16 cellular contexts compared by ENCODE assay signal in the genomic region with DNA sequence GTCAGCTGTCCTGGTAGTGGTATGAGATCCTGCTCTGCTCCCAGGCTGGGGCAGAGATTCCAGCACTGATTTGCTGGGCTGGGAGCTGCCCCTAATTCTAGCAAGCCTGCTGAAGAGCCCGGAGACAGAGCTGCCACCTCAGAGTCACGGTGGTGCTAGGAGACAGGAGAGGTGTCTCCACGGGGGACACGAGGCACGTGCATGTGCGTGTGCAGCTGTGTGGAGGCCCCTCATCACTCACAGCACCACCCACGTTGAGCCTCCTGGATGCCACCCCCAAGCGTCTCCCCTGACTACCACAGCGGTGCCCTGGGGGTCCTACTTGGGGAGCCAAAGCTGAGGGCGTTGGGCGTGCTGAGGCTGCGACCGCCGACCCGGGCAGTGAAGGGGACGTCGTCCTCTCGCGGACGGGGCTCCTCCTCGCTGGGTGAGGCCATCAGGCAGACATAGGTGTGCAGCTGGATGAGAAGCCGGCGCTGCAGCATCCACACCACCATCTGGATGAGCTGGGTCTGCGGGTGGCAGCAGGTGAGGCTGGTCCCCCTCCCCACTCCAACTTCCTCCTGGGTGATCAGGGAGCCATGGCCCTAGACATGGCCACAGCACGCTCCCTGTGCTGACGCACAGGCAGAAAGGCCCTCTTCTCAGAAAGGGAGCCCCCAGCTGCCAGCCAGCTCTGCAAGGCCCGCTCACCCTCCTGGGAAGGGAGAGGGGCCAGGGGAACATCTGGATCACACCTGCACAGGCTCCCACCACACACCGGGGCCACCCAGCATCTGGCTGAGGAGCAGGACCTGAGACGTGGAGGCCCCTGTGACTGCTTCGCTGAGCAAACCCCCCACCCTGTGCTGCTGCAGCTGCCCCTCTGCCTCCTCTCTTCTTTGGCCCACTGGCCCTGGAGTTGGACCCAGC. TPM values are rescaled to one million over a fixed set of nuclear protein-coding genes. Genes with fewer than 3 reads are reported as not detected.
DNase-seq lines count a peak whose midpoint lies in the region; ATAC-seq, FAIRE-seq and TF ChIP-seq lines count a peak whose summit lies in the region.
"Had no signal": no experiment of that assay in that cellular context is flagged by ENCODE, and none has a peak within 500 bp of the region (broad histone marks: within the 10 kb centered on the region; RNA-seq: fewer than 3 reads in every experiment).

No MANE protein-coding gene starts in this region.

- BruUV-seq in HepG2 (replicated peaks; lab: Mats Ljungman, UMichigan) = no TSS peak

- intact Hi-C loops in HepG2 (cut with micrococcal nuclease; ENCODE audit: unreplicated experiment) (no loop called here), right lobe of liver (cut with DNase I) (no loop called here)

- DNase-seq in HepG2 (ENCODE audit: low spot score) (no peak), right lobe of liver (no peak), endodermal cell (no peak), NOMO-1 treated with DMSO at 0.1 percent for 48 hours (lab: John Stamatoyannopoulos, UW; ENCODE audit: unreplicated experiment) (no peak), GDM1 (lab: John Stamatoyannopoulos, UW) (no peak)
- no peak for DNase-seq in activated T-cell treated with anti-CD3 and anti-CD28 coated beads, Interleukin-2, amount 50 U/mL, for 72 hours
- DNase-seq: DND-41, GOT3, KG1, NCI-H1436 treated with DMSO at 0.1 percent for 48 hours, NCI-H2029 treated with DMSO at 0.1 percent for 48 hours, NCI-H82 had no signal

- H3K9ac ChIP-seq in HepG2 (ENCODE audit: insufficient read depth, low read depth, low read length) = no peak overlapping the region
- H3K9ac ChIP-seq in endodermal cell (ENCODE audit: extremely low read depth, low read length, poor library complexity, severe bottlenecking) = no peak overlapping the region

- no peaks in the 10 kb centered on the region for H3K79me2 ChIP-seq in HepG2 (ENCODE audit: insufficient read depth, low read length)

- CTCF ChIA-PET in HepG2 (lab: Yijun Ruan, JAX; ENCODE audit: low intra/inter-chr PET ratio, low total read pairs) = no interaction called here

- TF ChIP-seq POLR2A in HepG2 (IDR thresholded peaks at IDR 0.05; ENCODE audit: insufficient read depth in 1 of 2, low read depth in 2 of 2, low read length in 2 of 2) (no peak; a peak in 1 of 4 replicates), right lobe of liver (IDR thresholded peaks at IDR 0.05) (no peak)

- H3K4me3 Mint-ChIP-seq in endodermal cell = no peak overlapping the region
- no peak overlapping the region for H3K4me3 Mint-ChIP-seq in activated T-cell treated with anti-CD3 and anti-CD28 coated beads, Interleukin-2, amount 50 U/mL, for 72 hours

- H3K27ac Mint-ChIP-seq in endodermal cell = peak overlapping the region; percentile 58
- H3K27ac Mint-ChIP-seq in activated T-cell treated with anti-CD3 and anti-CD28 coated beads, Interleukin-2, amount 50 U/mL, for 72 hours = no peak overlapping the region

- ATAC-seq in HepG2 (no peak), right lobe of liver (no peak)
- ATAC-seq in activated T-cell treated with anti-CD3 and anti-CD28 coated beads, Interleukin-2, amount 50 U/mL, for 72 hours (replicated peaks in 1 of 2) = no peak
- ATAC-seq: A549, GM12878 had no signal

- POLR2A ChIA-PET in HepG2 (lab: Yijun Ruan, JAX) = no interaction called here

- TF ChIP-seq EP300 in HepG2 (IDR thresholded peaks at IDR 0.05; ENCODE audit: low read depth in 2 of 2, low read length in 2 of 2) (no peak), HepG2 (CRISPR knock-in tag; IDR thresholded peaks at IDR 0.05; ENCODE audit: borderline replicate concordance) (no peak)

- no peak overlapping the region for H2AFZ ChIP-seq in HepG2 (ENCODE audit: low read length)

- H3K4me3 ChIP-seq in HepG2 (replicated peaks in 1 of 3; ENCODE audit: insufficient read depth in 1 of 3, low read depth in 2 of 3, low read length in 3 of 3) (no peak overlapping the region), right lobe of liver (no peak overlapping the region), endodermal cell (ENCODE audit: low read length) (no peak overlapping the region)
- H3K4me3 ChIP-seq: A549, GM12878 had no signal

- H3K27me3 ChIP-seq in HepG2 (ENCODE audit: control insufficient read depth in 1 of 2, insufficient read depth in 2 of 2, low read length in 2 of 2) (no peaks in the 10 kb centered on the region), right lobe of liver (no peaks in the 10 kb centered on the region), endodermal cell (ENCODE audit: control insufficient read depth, insufficient read depth, low read length, poor library complexity, severe bottlenecking) (no peaks in the 10 kb centered on the region)

- TF ChIP-seq RAD21 in HepG2 (CRISPR knock-in tag; IDR thresholded peaks at IDR 0.05) = no peak

- no peaks in the 10 kb centered on the region for H3K4me1 ChIP-seq in HepG2 (ENCODE audit: insufficient read depth, low read length)
- H3K4me1 ChIP-seq in right lobe of liver = no peaks in the 10 kb centered on the region
- H3K4me1 ChIP-seq in endodermal cell (ENCODE audit: control insufficient read depth, insufficient read depth, low read length) = no peaks in the 10 kb centered on the region

- H3K4me2 ChIP-seq in HepG2 (ENCODE audit: low read depth, low read length) = no peak overlapping the region
- H3K4me2 ChIP-seq: A549 had no signal

- H3K36me3 ChIP-seq in HepG2 (replicated peaks in 1 of 2; ENCODE audit: control insufficient read depth in 1 of 2, insufficient read depth in 2 of 2, low read length in 2 of 2) = peaks cover 21 to 30% of the 10 kb centered on the region in 2 experiments; a peak in 4 of 5 replicates
- peaks cover 0 to 32% (median 4%) of the 10 kb centered on the region in 4 donors for H3K36me3 ChIP-seq in right lobe of liver
- peaks cover 14% of the 10 kb centered on the region for H3K36me3 ChIP-seq in endodermal cell (ENCODE audit: control insufficient read depth, insufficient read depth, low read length)

- TF ChIP-seq CTCF in HepG2 (CRISPR knock-in tag; IDR thresholded peaks at IDR 0.05) = no peak
- TF ChIP-seq CTCF in right lobe of liver (IDR thresholded peaks at IDR 0.05) = no peak
- TF ChIP-seq CTCF in endodermal cell (conservative IDR thresholded peaks at IDR 0.05) = no peak

- H3K9me3 ChIP-seq in HepG2 (ENCODE audit: low read length) (no peaks in the 10 kb centered on the region), right lobe of liver (no peaks in the 10 kb centered on the region), endodermal cell (ENCODE audit: control insufficient read depth, low read length) (no peaks in the 10 kb centered on the region)
- H3K9me3 ChIP-seq: A549 had no signal

- H4K20me1 ChIP-seq in HepG2 (ENCODE audit: insufficient read depth, low read length) = no peaks in the 10 kb centered on the region

- peaks cover 32% of the 10 kb centered on the region for H3K36me3 Mint-ChIP-seq in endodermal cell (ENCODE audit: low read depth)
- peaks cover 2 to 7% of the 10 kb centered on the region in 2 donors for H3K36me3 Mint-ChIP-seq in activated T-cell treated with anti-CD3 and anti-CD28 coated beads, Interleukin-2, amount 50 U/mL, for 72 hours (ENCODE audit: insufficient read depth in 2 of 2)

- H3K27ac ChIP-seq in HepG2 (ENCODE audit: extremely low read length, insufficient read depth, low read length) (no peak overlapping the region), right lobe of liver (no peak overlapping the region), endodermal cell (ENCODE audit: low read depth, low read length) (no peak overlapping the region)
- H3K27ac ChIP-seq: A549, C4-2B had no signal

- no peak for FAIRE-seq in HepG2 (lab: Jason Lieb, UNC)
- FAIRE-seq: A549, G401.6, GM12878 had no signal

- H3K9me3 Mint-ChIP-seq in endodermal cell = no peaks in the 10 kb centered on the region
- H3K9me3 Mint-ChIP-seq in activated T-cell treated with anti-CD3 and anti-CD28 coated beads, Interleukin-2, amount 50 U/mL, for 72 hours = no peaks in the 10 kb centered on the region

- H3K27me3 Mint-ChIP-seq in endodermal cell (ENCODE audit: insufficient read depth) = no peaks in the 10 kb centered on the region
- no peaks in the 10 kb centered on the region for H3K27me3 Mint-ChIP-seq in activated T-cell treated with anti-CD3 and anti-CD28 coated beads, Interleukin-2, amount 50 U/mL, for 72 hours (ENCODE audit: low read depth)

- WGBS in HepG2 (ENCODE audit: low lambda C conversion rate) = 92% methylated on average over 5 of the region's 30 CpGs
- WGBS in right lobe of liver (ENCODE audit: insufficient coverage, low coverage, low lambda C conversion rate, missing lambda C conversion rate) = 60% methylated on average over 1 of the region's 30 CpGs
- WGBS in endodermal cell (ENCODE audit: insufficient coverage in 1 of 2, insufficient read length in 1 of 2), 2 experiments = 93 to 94% methylated on average over 24 to 30 of the region's 30 CpGs

- peaks cover under 1% of the 10 kb centered on the region for H3K4me1 Mint-ChIP-seq in endodermal cell
- H3K4me1 Mint-ChIP-seq in activated T-cell treated with anti-CD3 and anti-CD28 coated beads, Interleukin-2, amount 50 U/mL, for 72 hours (ENCODE audit: low read depth) = peaks cover 7% of the 10 kb centered on the region

- in situ Hi-C loops in HepG2 (cut with HindIII; ENCODE audit: extremely low pct_ligation_motif_present, low pct_unique_long_range_greater_than_20kb) = no loop called here

RNA-seq across cellular contexts. Expression of a gene that starts 11.6 kb away (rescaled TPM):
- total RNA-seq in HepG2 (2016; rRNA removed; fragmentation: Illumina TruSeq; extraction: Trizol) (56.4 and 62.5 TPM in 2 replicates), right lobe of liver (10 to 100 TPM; 20.7 to 76.4 (median 26.9) TPM), endodermal cell (10 to 100 TPM; 59.9 to 62.2 TPM)
- 46.3 and 53.1 TPM in 2 replicates for total RNA-seq in HepG2 (2016; cell fraction: cytosol; rRNA removed; fragmentation: Illumina TruSeq; extraction: Trizol; ENCODE audit: low read depth)
- total RNA-seq in HepG2 (2016; cell fraction: insoluble cytoplasmic fraction; rRNA removed; fragmentation: Illumina TruSeq; extraction: Trizol) = 55.9 and 64.7 TPM in 2 replicates
- 57.4 and 76.0 TPM in 2 replicates for total RNA-seq in HepG2 (2016; cell fraction: membrane; rRNA removed; fragmentation: Illumina TruSeq; extraction: Trizol)
- 33.2 and 35.5 TPM in 2 replicates for total RNA-seq in HepG2 (2016; cell fraction: nucleus; rRNA removed; fragmentation: Illumina TruSeq; extraction: Trizol)
- polyA plus RNA-seq in HepG2 (2011; rRNA removed) = 59.1 and 74.2 TPM in 2 replicates
- polyA plus RNA-seq in HepG2 (2011; cell fraction: cytosol; rRNA removed) = 62.1 and 108 TPM in 2 replicates
- 58.8 and 62.5 TPM in 2 replicates for polyA plus RNA-seq in HepG2 (2011; cell fraction: nucleus; rRNA removed)
- 30.3 and 43.2 TPM in 2 replicates for polyA plus RNA-seq in HepG2 (2012)
- 53.6 and 59.3 TPM in 2 replicates for polyA plus RNA-seq in HepG2 (2016; cell fraction: cytosol; fragmentation: Illumina TruSeq; extraction: Trizol; ENCODE audit: low read depth)
- 53.6 and 58.3 TPM in 2 replicates for polyA plus RNA-seq in HepG2 (2016; cell fraction: insoluble cytoplasmic fraction; fragmentation: Illumina TruSeq; extraction: Trizol; ENCODE audit: low read depth)
- 56.7 and 61.4 TPM in 2 replicates for polyA plus RNA-seq in HepG2 (2016; cell fraction: membrane; fragmentation: Illumina TruSeq; extraction: Trizol; ENCODE audit: low read depth)
- 53.3 and 60.6 TPM in 2 replicates for polyA plus RNA-seq in HepG2 (2016; cell fraction: nucleus; fragmentation: Illumina TruSeq; extraction: Trizol; ENCODE audit: insufficient read depth, low read depth)
- polyA minus RNA-seq in HepG2 (2011; rRNA and poly(A)+ RNA removed; ENCODE audit: low replicate concordance) = 22.4 and 34.8 TPM in 2 replicates
- 27.0 and 35.2 TPM in 2 replicates for polyA minus RNA-seq in HepG2 (2011; cell fraction: cytosol; rRNA and poly(A)+ RNA removed)
- 5.8 and 10.3 TPM in 2 replicates for polyA minus RNA-seq in HepG2 (2011; cell fraction: nucleus; rRNA and poly(A)+ RNA removed)
- 46.4 TPM for polyA plus RNA-seq in endodermal cell (2013, experiment 1 of 2)
- polyA plus RNA-seq in endodermal cell (2013, experiment 2 of 2) = 43.3 TPM
- total RNA-seq in activated T-cell treated with anti-CD3 and anti-CD28 coated beads, Interleukin-2, amount 50 U/mL, for 72 hours = 10 to 100 TPM; 49.6 to 50.5 TPM

RNA-seq across cellular contexts. Expression of a gene that starts 17.2 kb away (rescaled TPM):
- 1.8 and 5.4 TPM in 2 replicates for total RNA-seq in HepG2 (2016; rRNA removed; fragmentation: Illumina TruSeq; extraction: Trizol)
- 0.81 and 1.8 TPM in 2 replicates for total RNA-seq in HepG2 (2016; cell fraction: cytosol; rRNA removed; fragmentation: Illumina TruSeq; extraction: Trizol; ENCODE audit: low read depth)
- 1.4 and 5.9 TPM in 2 replicates for total RNA-seq in HepG2 (2016; cell fraction: insoluble cytoplasmic fraction; rRNA removed; fragmentation: Illumina TruSeq; extraction: Trizol)
- 0.96 and 1.5 TPM in 2 replicates for total RNA-seq in HepG2 (2016; cell fraction: membrane; rRNA removed; fragmentation: Illumina TruSeq; extraction: Trizol)
- 6.4 and 8.4 TPM in 2 replicates for total RNA-seq in HepG2 (2016; cell fraction: nucleus; rRNA removed; fragmentation: Illumina TruSeq; extraction: Trizol)
- 26.9 and 28.1 TPM in 2 replicates for polyA plus RNA-seq in HepG2 (2011; rRNA removed)
- 8.5 and 9.9 TPM in 2 replicates for polyA plus RNA-seq in HepG2 (2011; cell fraction: cytosol; rRNA removed)
- polyA plus RNA-seq in HepG2 (2011; cell fraction: nucleus; rRNA removed) = 199 and 238 TPM in 2 replicates
- 4.3 and 9.2 TPM in 2 replicates for polyA plus RNA-seq in HepG2 (2012)
- 0.72 and 0.88 TPM in 2 replicates for polyA plus RNA-seq in HepG2 (2016; cell fraction: cytosol; fragmentation: Illumina TruSeq; extraction: Trizol; ENCODE audit: low read depth)
- 1.7 and 2.1 TPM in 2 replicates for polyA plus RNA-seq in HepG2 (2016; cell fraction: insoluble cytoplasmic fraction; fragmentation: Illumina TruSeq; extraction: Trizol; ENCODE audit: low read depth)
- polyA plus RNA-seq in HepG2 (2016; cell fraction: membrane; fragmentation: Illumina TruSeq; extraction: Trizol; ENCODE audit: low read depth) = 1.1 and 1.3 TPM in 2 replicates
- 26.0 and 29.9 TPM in 2 replicates for polyA plus RNA-seq in HepG2 (2016; cell fraction: nucleus; fragmentation: Illumina TruSeq; extraction: Trizol; ENCODE audit: insufficient read depth, low read depth)
- polyA minus RNA-seq in HepG2 (2011; rRNA and poly(A)+ RNA removed; ENCODE audit: low replicate concordance) = 10.2 and 17.2 TPM in 2 replicates
- polyA minus RNA-seq in HepG2 (2011; cell fraction: cytosol; rRNA and poly(A)+ RNA removed) = 4.0 and 4.5 TPM in 2 replicates
- 18.3 and 18.5 TPM in 2 replicates for polyA minus RNA-seq in HepG2 (2011; cell fraction: nucleus; rRNA and poly(A)+ RNA removed)
- 10 to 100 TPM in 1 of 6 experiments, 1 to 10 TPM in 5; 5.0 to 14.3 (median 7.1) TPM for total RNA-seq in right lobe of liver
- total RNA-seq in endodermal cell = 10 to 100 TPM; 70.7 to 76.4 TPM
- 44.3 TPM for polyA plus RNA-seq in endodermal cell (2013, experiment 1 of 2)
- polyA plus RNA-seq in endodermal cell (2013, experiment 2 of 2) = 38.2 TPM
- total RNA-seq in activated T-cell treated with anti-CD3 and anti-CD28 coated beads, Interleukin-2, amount 50 U/mL, for 72 hours = under 1 TPM; 0.31 to 0.53 TPM

RNA-seq across cellular contexts. Expression of a gene that starts 36.0 kb away (rescaled TPM):
- total RNA-seq in HepG2 (2016; rRNA removed; fragmentation: Illumina TruSeq; extraction: Trizol) (97.4 and 103 TPM in 2 replicates), right lobe of liver (10 to 100 TPM; 11.7 to 15.9 (median 14.8) TPM), endodermal cell (10 to 100 TPM; 54.2 to 66.4 TPM)
- total RNA-seq in HepG2 (2016; cell fraction: cytosol; rRNA removed; fragmentation: Illumina TruSeq; extraction: Trizol; ENCODE audit: low read depth) = 131 and 159 TPM in 2 replicates
- 98.3 and 99.2 TPM in 2 replicates for total RNA-seq in HepG2 (2016; cell fraction: insoluble cytoplasmic fraction; rRNA removed; fragmentation: Illumina TruSeq; extraction: Trizol)
- total RNA-seq in HepG2 (2016; cell fraction: membrane; rRNA removed; fragmentation: Illumina TruSeq; extraction: Trizol) = 209 and 211 TPM in 2 replicates
- total RNA-seq in HepG2 (2016; cell fraction: nucleus; rRNA removed; fragmentation: Illumina TruSeq; extraction: Trizol) = 35.7 and 35.9 TPM in 2 replicates
- polyA plus RNA-seq in HepG2 (2011; rRNA removed) = 26.5 and 34.1 TPM in 2 replicates
- polyA plus RNA-seq in HepG2 (2011; cell fraction: cytosol; rRNA removed) = 30.0 and 42.1 TPM in 2 replicates
- polyA plus RNA-seq in HepG2 (2011; cell fraction: nucleus; rRNA removed) = 14.5 and 15.2 TPM in 2 replicates
- polyA plus RNA-seq in HepG2 (2012) = 20.6 and 26.4 TPM in 2 replicates
- polyA plus RNA-seq in HepG2 (2016; cell fraction: cytosol; fragmentation: Illumina TruSeq; extraction: Trizol; ENCODE audit: low read depth) = 174 and 209 TPM in 2 replicates
- polyA plus RNA-seq in HepG2 (2016; cell fraction: insoluble cytoplasmic fraction; fragmentation: Illumina TruSeq; extraction: Trizol; ENCODE audit: low read depth) = 104 and 113 TPM in 2 replicates
- 222 and 223 TPM in 2 replicates for polyA plus RNA-seq in HepG2 (2016; cell fraction: membrane; fragmentation: Illumina TruSeq; extraction: Trizol; ENCODE audit: low read depth)
- polyA plus RNA-seq in HepG2 (2016; cell fraction: nucleus; fragmentation: Illumina TruSeq; extraction: Trizol; ENCODE audit: insufficient read depth, low read depth) = 66.9 and 75.9 TPM in 2 replicates
- polyA minus RNA-seq in HepG2 (2011; rRNA and poly(A)+ RNA removed; ENCODE audit: low replicate concordance) = 12.7 and 34.1 TPM in 2 replicates
- 4.7 and 7.8 TPM in 2 replicates for polyA minus RNA-seq in HepG2 (2011; cell fraction: cytosol; rRNA and poly(A)+ RNA removed)
- polyA minus RNA-seq in HepG2 (2011; cell fraction: nucleus; rRNA and poly(A)+ RNA removed) = 7.2 and 9.5 TPM in 2 replicates
- 66.3 TPM for polyA plus RNA-seq in endodermal cell (2013, experiment 1 of 2)
- polyA plus RNA-seq in endodermal cell (2013, experiment 2 of 2) = 62.0 TPM
- total RNA-seq in activated T-cell treated with anti-CD3 and anti-CD28 coated beads, Interleukin-2, amount 50 U/mL, for 72 hours = 10 to 100 TPM; 28.9 to 44.1 TPM

RNA-seq across cellular contexts. Expression of a gene that starts 36.2 kb away (rescaled TPM):
- total RNA-seq in HepG2 (2016; rRNA removed; fragmentation: Illumina TruSeq; extraction: Trizol) (18.8 and 22.4 TPM in 2 replicates), right lobe of liver (1 to 10 TPM; 3.5 to 6.3 (median 4.3) TPM), endodermal cell (10 to 100 TPM; 31.1 to 35.8 TPM)
- total RNA-seq in HepG2 (2016; cell fraction: cytosol; rRNA removed; fragmentation: Illumina TruSeq; extraction: Trizol; ENCODE audit: low read depth) = 10.0 and 10.3 TPM in 2 replicates
- total RNA-seq in HepG2 (2016; cell fraction: insoluble cytoplasmic fraction; rRNA removed; fragmentation: Illumina TruSeq; extraction: Trizol) = 19.8 and 23.7 TPM in 2 replicates
- 11.2 and 12.8 TPM in 2 replicates for total RNA-seq in HepG2 (2016; cell fraction: membrane; rRNA removed; fragmentation: Illumina TruSeq; extraction: Trizol)
- total RNA-seq in HepG2 (2016; cell fraction: nucleus; rRNA removed; fragmentation: Illumina TruSeq; extraction: Trizol) = 8.8 and 11.3 TPM in 2 replicates
- polyA plus RNA-seq in HepG2 (2011; rRNA removed) = 14.8 TPM in 2 replicates
- polyA plus RNA-seq in HepG2 (2011; cell fraction: cytosol; rRNA removed) = 22.5 and 26.6 TPM in 2 replicates
- 10.5 and 11.1 TPM in 2 replicates for polyA plus RNA-seq in HepG2 (2011; cell fraction: nucleus; rRNA removed)
- 14.3 and 17.5 TPM in 2 replicates for polyA plus RNA-seq in HepG2 (2012)
- 9.1 and 9.8 TPM in 2 replicates for polyA plus RNA-seq in HepG2 (2016; cell fraction: cytosol; fragmentation: Illumina TruSeq; extraction: Trizol; ENCODE audit: low read depth)
- 34.2 and 38.7 TPM in 2 replicates for polyA plus RNA-seq in HepG2 (2016; cell fraction: insoluble cytoplasmic fraction; fragmentation: Illumina TruSeq; extraction: Trizol; ENCODE audit: low read depth)
- polyA plus RNA-seq in HepG2 (2016; cell fraction: membrane; fragmentation: Illumina TruSeq; extraction: Trizol; ENCODE audit: low read depth) = 11.8 and 11.9 TPM in 2 replicates
- polyA plus RNA-seq in HepG2 (2016; cell fraction: nucleus; fragmentation: Illumina TruSeq; extraction: Trizol; ENCODE audit: insufficient read depth, low read depth) = 18.2 and 22.9 TPM in 2 replicates
- polyA minus RNA-seq in HepG2 (2011; rRNA and poly(A)+ RNA removed; ENCODE audit: low replicate concordance) = 15.9 and 48.0 TPM in 2 replicates
- 5.5 and 7.7 TPM in 2 replicates for polyA minus RNA-seq in HepG2 (2011; cell fraction: cytosol; rRNA and poly(A)+ RNA removed)
- 8.8 and 10.9 TPM in 2 replicates for polyA minus RNA-seq in HepG2 (2011; cell fraction: nucleus; rRNA and poly(A)+ RNA removed)
- polyA plus RNA-seq in endodermal cell (2013, experiment 1 of 2) = 18.0 TPM
- polyA plus RNA-seq in endodermal cell (2013, experiment 2 of 2) = 16.7 TPM
- total RNA-seq in activated T-cell treated with anti-CD3 and anti-CD28 coated beads, Interleukin-2, amount 50 U/mL, for 72 hours = 10 to 100 TPM; 35.3 to 42.2 TPM

RNA-seq across cellular contexts. Expression of a gene that starts 48.8 kb away (rescaled TPM):
- total RNA-seq in HepG2 (2016; rRNA removed; fragmentation: Illumina TruSeq; extraction: Trizol) (5.2 and 6.5 TPM in 2 replicates), right lobe of liver (10 to 100 TPM; 12.7 to 20.0 (median 13.9) TPM), endodermal cell (10 to 100 TPM; 34.8 to 37.0 TPM)
- 11.5 and 11.7 TPM in 2 replicates for total RNA-seq in HepG2 (2016; cell fraction: cytosol; rRNA removed; fragmentation: Illumina TruSeq; extraction: Trizol; ENCODE audit: low read depth)
- total RNA-seq in HepG2 (2016; cell fraction: insoluble cytoplasmic fraction; rRNA removed; fragmentation: Illumina TruSeq; extraction: Trizol) = 5.9 and 6.4 TPM in 2 replicates
- 10.1 and 10.8 TPM in 2 replicates for total RNA-seq in HepG2 (2016; cell fraction: membrane; rRNA removed; fragmentation: Illumina TruSeq; extraction: Trizol)
- total RNA-seq in HepG2 (2016; cell fraction: nucleus; rRNA removed; fragmentation: Illumina TruSeq; extraction: Trizol) = 8.0 and 8.3 TPM in 2 replicates
- polyA plus RNA-seq in HepG2 (2011; rRNA removed) = 7.9 and 9.9 TPM in 2 replicates
- polyA plus RNA-seq in HepG2 (2011; cell fraction: cytosol; rRNA removed) = 4.5 and 4.8 TPM in 2 replicates
- 39.7 and 53.9 TPM in 2 replicates for polyA plus RNA-seq in HepG2 (2011; cell fraction: nucleus; rRNA removed)
- 19.3 and 29.5 TPM in 2 replicates for polyA plus RNA-seq in HepG2 (2012)
- 17.8 and 18.7 TPM in 2 replicates for polyA plus RNA-seq in HepG2 (2016; cell fraction: cytosol; fragmentation: Illumina TruSeq; extraction: Trizol; ENCODE audit: low read depth)
- polyA plus RNA-seq in HepG2 (2016; cell fraction: insoluble cytoplasmic fraction; fragmentation: Illumina TruSeq; extraction: Trizol; ENCODE audit: low read depth) = 16.6 and 24.0 TPM in 2 replicates
- polyA plus RNA-seq in HepG2 (2016; cell fraction: membrane; fragmentation: Illumina TruSeq; extraction: Trizol; ENCODE audit: low read depth) = 26.9 and 32.5 TPM in 2 replicates
- polyA plus RNA-seq in HepG2 (2016; cell fraction: nucleus; fragmentation: Illumina TruSeq; extraction: Trizol; ENCODE audit: insufficient read depth, low read depth) = 24.4 and 31.0 TPM in 2 replicates
- 25.9 and 39.1 TPM in 2 replicates for polyA minus RNA-seq in HepG2 (2011; rRNA and poly(A)+ RNA removed; ENCODE audit: low replicate concordance)
- 9.3 and 11.2 TPM in 2 replicates for polyA minus RNA-seq in HepG2 (2011; cell fraction: cytosol; rRNA and poly(A)+ RNA removed)
- 12.3 and 19.1 TPM in 2 replicates for polyA minus RNA-seq in HepG2 (2011; cell fraction: nucleus; rRNA and poly(A)+ RNA removed)
- 31.7 TPM for polyA plus RNA-seq in endodermal cell (2013, experiment 1 of 2)
- polyA plus RNA-seq in endodermal cell (2013, experiment 2 of 2) = 25.0 TPM
- total RNA-seq in activated T-cell treated with anti-CD3 and anti-CD28 coated beads, Interleukin-2, amount 50 U/mL, for 72 hours = 10 to 100 TPM; 34.2 to 44.7 TPM

Comparison
In these comparisons a context has a peak if more than half of its experiments do, and no peak if none do; other contexts are left out.
1. RNA of a gene that starts 17.2 kb away (total RNA-seq): 70.7 to 76.4 TPM in endodermal cell; 5.0 to 14.3 TPM in right lobe of liver, 0.81 to 8.4 TPM in HepG2 and 0.31 to 0.53 TPM in activated T-cell treated with anti-CD3 and anti-CD28 coated beads, Interleukin-2, amount 50 U/mL, for 72 hours; every median in the first group is over 4 times any median in the second.